12 cellular contexts compared by ENCODE assay signal in the genomic region with DNA sequence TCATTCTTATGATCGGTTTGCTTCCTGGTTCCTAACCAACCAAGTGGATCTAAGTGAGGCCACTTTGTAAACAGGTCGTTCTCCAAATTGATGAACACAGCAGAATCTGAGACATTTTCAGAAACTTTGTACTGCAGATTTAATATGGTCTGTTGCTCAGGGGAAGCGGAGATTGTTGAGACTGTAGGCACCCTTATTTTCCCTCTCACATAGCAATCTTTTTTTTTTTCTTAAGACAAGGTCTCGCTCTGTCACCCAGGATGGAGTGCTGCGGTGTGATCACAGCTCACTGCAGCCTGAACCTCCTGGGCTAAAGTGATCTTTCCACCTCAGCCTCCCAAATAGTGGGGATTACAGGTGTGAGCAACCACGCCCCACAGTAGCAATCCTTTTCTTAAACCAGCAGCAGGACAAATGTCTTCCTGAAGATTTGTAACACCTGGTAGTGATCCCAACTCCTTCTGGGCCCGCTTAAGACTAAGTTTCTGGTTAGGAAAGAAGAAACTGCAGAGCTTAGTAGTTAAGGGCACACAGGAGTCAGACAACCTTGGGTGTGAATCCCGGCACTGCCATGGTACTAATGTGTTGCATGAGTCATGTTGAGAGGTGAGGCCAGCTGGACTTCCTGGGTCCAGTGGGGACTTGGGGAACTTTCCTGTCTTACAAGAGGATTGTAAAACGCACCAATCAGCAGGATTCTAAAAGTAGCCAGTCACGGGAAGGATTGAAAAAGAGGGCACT. TPM values are rescaled to one million over a fixed set of nuclear protein-coding genes. Genes with fewer than 3 reads are reported as not detected.
A peak's percentile ranks its signal among the peaks of the same experiment; 100 is the strongest.
DNase-seq lines count a peak whose midpoint lies in the region; ATAC-seq and TF ChIP-seq lines count a peak whose summit lies in the region.
"Had no signal": no experiment of that assay in that cellular context is flagged by ENCODE, and none has a peak within 500 bp of the region (broad histone marks: within the 10 kb centered on the region; RNA-seq: fewer than 3 reads in every experiment).

No MANE protein-coding gene starts in this region.

- H3K9me3 Mint-ChIP-seq in activated naive CD4-positive, alpha-beta T cell treated with anti-CD3 and anti-CD28 coated beads, Interleukin-2, amount 10 ng/mL, durations not matched to agents 7 days and 5 days, result no peaks in the 10 kb centered on the region
- H3K9me3 Mint-ChIP-seq in activated naive CD4-positive, alpha-beta T cell treated with anti-CD3 and anti-CD28 coated beads, Interleukin-2, amount 50 U/mL, for 72 hours, result peaks cover 4 to 8% of the 10 kb centered on the region in 2 donors
- peaks cover 3% of the 10 kb centered on the region for H3K9me3 Mint-ChIP-seq in activated CD8-positive, alpha-beta T cell treated with anti-CD3 and anti-CD28 coated beads for 36 hours
- H3K9me3 Mint-ChIP-seq in type B pancreatic cell, result peaks cover 12% of the 10 kb centered on the region

- peaks cover 6% of the 10 kb centered on the region for H3K36me3 Mint-ChIP-seq in activated naive CD4-positive, alpha-beta T cell treated with anti-CD3 and anti-CD28 coated beads, Interleukin-2, amount 10 ng/mL, durations not matched to agents 7 days and 5 days
- no peaks in the 10 kb centered on the region for H3K36me3 Mint-ChIP-seq in activated naive CD4-positive, alpha-beta T cell treated with anti-CD3 and anti-CD28 coated beads, Interleukin-2, amount 50 U/mL, for 72 hours
- peaks cover 5% of the 10 kb centered on the region for H3K36me3 Mint-ChIP-seq in activated CD8-positive, alpha-beta T cell treated with anti-CD3 and anti-CD28 coated beads for 36 hours (ENCODE audit: low read depth)
- no peaks in the 10 kb centered on the region for H3K36me3 Mint-ChIP-seq in type B pancreatic cell

- peaks cover 36% of the 10 kb centered on the region for H3K4me1 Mint-ChIP-seq in activated naive CD4-positive, alpha-beta T cell treated with anti-CD3 and anti-CD28 coated beads, Interleukin-2, amount 10 ng/mL, durations not matched to agents 7 days and 5 days
- peaks cover 35% of the 10 kb centered on the region for H3K4me1 Mint-ChIP-seq in activated CD8-positive, alpha-beta T cell treated with anti-CD3 and anti-CD28 coated beads for 36 hours (ENCODE audit: low read depth)
- H3K4me1 Mint-ChIP-seq in type B pancreatic cell (ENCODE audit: unreplicated experiment), result peaks cover 32% of the 10 kb centered on the region

- intact Hi-C loops in activated CD8-positive, alpha-beta T cell treated with anti-CD3 and anti-CD28 coated beads for 36 hours (cut with micrococcal nuclease), result loop anchor here (2.0 to 5.0 kb wide), 2 partner anchors 15 to 50 kb away; a partner anchor contains a TSS

- no peak overlapping the region for H3K4me3 Mint-ChIP-seq in activated naive CD4-positive, alpha-beta T cell treated with anti-CD3 and anti-CD28 coated beads, Interleukin-2, amount 10 ng/mL, durations not matched to agents 7 days and 5 days
- H3K4me3 Mint-ChIP-seq in activated CD8-positive, alpha-beta T cell treated with anti-CD3 and anti-CD28 coated beads for 36 hours, result no peak overlapping the region
- H3K4me3 Mint-ChIP-seq in type B pancreatic cell, result peak overlapping the region; percentile 69

- peak overlapping the region; percentile 7 for H3K27ac Mint-ChIP-seq in activated naive CD4-positive, alpha-beta T cell treated with anti-CD3 and anti-CD28 coated beads, Interleukin-2, amount 10 ng/mL, durations not matched to agents 7 days and 5 days
- peak overlapping the region in 1 of 2 donors; percentile 100 for H3K27ac Mint-ChIP-seq in activated naive CD4-positive, alpha-beta T cell treated with anti-CD3 and anti-CD28 coated beads, Interleukin-2, amount 50 U/mL, for 72 hours
- peak overlapping the region; percentile 99 for H3K27ac Mint-ChIP-seq in activated CD8-positive, alpha-beta T cell treated with anti-CD3 and anti-CD28 coated beads for 36 hours
- H3K27ac Mint-ChIP-seq in type B pancreatic cell, result peak overlapping the region; percentile 85

- POLR2A ChIA-PET in activated CD8-positive, alpha-beta T cell treated with anti-CD3 and anti-CD28 coated beads for 36 hours (lab: Charles Lee), result interaction anchor here (0.6 to 2.9 kb wide), 6 partner anchors 11 to 123 kb away, joined by 3 to 17 read pairs (median 3); a partner anchor contains a TSS

- DNase-seq in activated naive CD4-positive, alpha-beta T cell treated with anti-CD3 and anti-CD28 coated beads, Interleukin-2, amount 10 ng/mL, durations not matched to agents 7 days and 5 days, result no peak
- DNase-seq in activated naive CD4-positive, alpha-beta T cell treated with anti-CD3 and anti-CD28 coated beads, Interleukin-2, amount 50 U/mL, for 72 hours (ENCODE audit: low spot score in 2 of 2), result no peak
- peak; percentile 19 for DNase-seq in activated CD8-positive, alpha-beta T cell treated with anti-CD3 and anti-CD28 coated beads for 36 hours
- peak; percentile 81 for DNase-seq in kidney tubule cell (ENCODE audit: low spot score)
- no peak for DNase-seq in type B pancreatic cell (ENCODE audit: extremely low spot score, unreplicated experiment)
- no peak for DNase-seq in putamen (ENCODE audit: low spot score)
- no peak for DNase-seq in SW480 (ENCODE audit: low spot score)
- DNase-seq: brain microvascular endothelial cell, left ventricle myocardium superior, NCI-H526 treated with DMSO at 0.1 percent for 48 hours, SW 1271 had no signal

- H3K27me3 Mint-ChIP-seq in activated naive CD4-positive, alpha-beta T cell treated with anti-CD3 and anti-CD28 coated beads, Interleukin-2, amount 10 ng/mL, durations not matched to agents 7 days and 5 days, result peaks cover 29% of the 10 kb centered on the region
- H3K27me3 Mint-ChIP-seq in activated CD8-positive, alpha-beta T cell treated with anti-CD3 and anti-CD28 coated beads for 36 hours, result no peaks in the 10 kb centered on the region
- H3K27me3 Mint-ChIP-seq in type B pancreatic cell, result peaks cover 4% of the 10 kb centered on the region

- TF ChIP-seq CTCF in activated CD8-positive, alpha-beta T cell treated with anti-CD3 and anti-CD28 coated beads for 36 hours (IDR thresholded peaks at IDR 0.05), result no peak
- no peak for TF ChIP-seq CTCF in type B pancreatic cell (conservative IDR thresholded peaks at IDR 0.05)

- CTCF ChIA-PET in activated naive CD4-positive, alpha-beta T cell treated with anti-CD3 and anti-CD28 coated beads, Interleukin-2, amount 10 ng/mL, durations not matched to agents 7 days and 5 days (lab: Charles Lee), result interaction anchor here (1.0 to 2.9 kb wide), 2 partner anchors 13 to 177 kb away, joined by 3 to 19 read pairs; no protein-coding TSS in a partner anchor
- CTCF ChIA-PET in activated CD8-positive, alpha-beta T cell treated with anti-CD3 and anti-CD28 coated beads for 36 hours (lab: Charles Lee), result interaction anchor here (0.7 to 2.4 kb wide), 3 partner anchors 13 to 176 kb away, joined by 3 to 19 read pairs (median 4); no protein-coding TSS in a partner anchor

- no peak for ATAC-seq in activated naive CD4-positive, alpha-beta T cell treated with anti-CD3 and anti-CD28 coated beads, Interleukin-2, amount 50 U/mL, for 72 hours
- no peak for ATAC-seq in activated CD8-positive, alpha-beta T cell treated with anti-CD3 and anti-CD28 coated beads for 36 hours
- ATAC-seq in GM19463 (IDR thresholded peaks at IDR 0.05; ENCODE audit: unreplicated experiment), result no peak
- ATAC-seq: left ventricle myocardium superior had no signal

RNA-seq across cellular contexts. Expression of a gene that starts 48.4 kb away (rescaled TPM):
- total RNA-seq in activated naive CD4-positive, alpha-beta T cell treated with anti-CD3 and anti-CD28 coated beads, Interleukin-2, amount 50 U/mL, for 72 hours, result 100 to 1,000 TPM; 187 to 207 TPM
- 100 to 1,000 TPM; 199 to 206 TPM for total RNA-seq in activated CD8-positive, alpha-beta T cell treated with anti-CD3 and anti-CD28 coated beads for 36 hours
- total RNA-seq in type B pancreatic cell (ENCODE audit: low replicate concordance), result 166 and 349 TPM in 2 replicates

Comparison
In these comparisons a context has a peak if more than half of its experiments do, and no peak if none do; other contexts are left out.
1. DNase-seq: peak in activated CD8-positive, alpha-beta T cell treated with anti-CD3 and anti-CD28 coated beads for 36 hours (single experiment) and kidney tubule cell (single experiment); none in activated naive CD4-positive, alpha-beta T cell treated with anti-CD3 and anti-CD28 coated beads, Interleukin-2, amount 10 ng/mL, durations not matched to agents 7 days and 5 days (single experiment), activated naive CD4-positive, alpha-beta T cell treated with anti-CD3 and anti-CD28 coated beads, Interleukin-2, amount 50 U/mL, for 72 hours (0 of 2), type B pancreatic cell (single experiment), putamen (single experiment) and SW480 (single experiment).